12 cellular contexts compared by ENCODE assay signal in genomic region chr3:45948409-45948808, GRCh38. TPM values are rescaled to one million over a fixed set of nuclear protein-coding genes. Genes with fewer than 3 reads are reported as not detected.
DNase-seq lines count a peak whose midpoint lies in the region; ATAC-seq and TF ChIP-seq lines count a peak whose summit lies in the region.
"Had no signal": no experiment of that assay in that cellular context is flagged by ENCODE, and none has a peak within 500 bp of the region (broad histone marks: within the 10 kb centered on the region; RNA-seq: fewer than 3 reads in every experiment).

No MANE protein-coding gene starts in this region.

- H3K9me3 ChIP-seq in hepatocyte (ENCODE audit: low read depth): no peaks in the 10 kb centered on the region

- WGBS in hepatocyte (ENCODE audit: low lambda C conversion rate, missing lambda C conversion rate): 65% methylated on average over 6 of the region's 6 CpGs

- H3K36me3 ChIP-seq in hepatocyte (replicated peaks; ENCODE audit: insufficient read depth, low read depth): peaks cover 3% of the 10 kb centered on the region

- H4K20me1 ChIP-seq in hepatocyte (ENCODE audit: insufficient read depth, poor library complexity, severe bottlenecking): no peaks in the 10 kb centered on the region

- H3K27me3 ChIP-seq in hepatocyte: no peaks in the 10 kb centered on the region

- no peak for TF ChIP-seq CTCF in hepatocyte (IDR thresholded peaks at IDR 0.05; ENCODE audit: poor library complexity)

- H3K79me2 ChIP-seq in hepatocyte: no peaks in the 10 kb centered on the region

- ATAC-seq in HG02798 (IDR thresholded peaks at IDR 0.05; ENCODE audit: poor library complexity, unreplicated experiment) (no peak), GM18907 (IDR thresholded peaks at IDR 0.05; ENCODE audit: unreplicated experiment) (no peak)
- ATAC-seq: naive thymus-derived CD8-positive, alpha-beta T cell had no signal

- H3K27ac ChIP-seq in hepatocyte: peak overlapping the region; percentile 27

- DNase-seq in AG08396 (ENCODE audit: low spot score): peak; percentile 79
- peak; percentile 49 for DNase-seq in ELR (ENCODE audit: low read depth)
- no peak for DNase-seq in activated T-helper 1 cell treated with anti-CD3 and anti-CD28 coated beads, Interleukin-12 subunit alpha, Interleukin-12 subunit beta, Interleukin-2, Interleukin-4 antibody, amounts not matched to agents 30 ng/mL and 10 ng/mL and 1 ng/mL, durations not matched to agents 14 hours and 24 hours and 36 hours (ENCODE audit: low spot score)
- no peak for DNase-seq in hepatocyte (ENCODE audit: low spot score)
- no peak for DNase-seq in DMS53 treated with DMSO at 0.1 percent for 48 hours (lab: John Stamatoyannopoulos, UW; ENCODE audit: unreplicated experiment)
- DNase-seq in 8988T: no peak
- DNase-seq: activated gamma-delta T cell; retina; stimulated activated CD4-positive, alpha-beta T cell treated with anti-CD3 and anti-CD28 coated beads, Interleukin-2, amount 100 ng/mL, for 48 hours had no signal

- no peak overlapping the region for H2AFZ ChIP-seq in hepatocyte

- peak overlapping the region; percentile 31 for H3K4me3 Mint-ChIP-seq in activated T-helper 1 cell treated with anti-CD3 and anti-CD28 coated beads, Interleukin-12 subunit alpha, Interleukin-12 subunit beta, Interleukin-2, Interleukin-4 antibody, amounts not matched to agents 30 ng/mL and 10 ng/mL and 1 ng/mL, durations not matched to agents 14 hours and 24 hours and 36 hours

- no peaks in the 10 kb centered on the region for H3K9me3 Mint-ChIP-seq in activated T-helper 1 cell treated with anti-CD3 and anti-CD28 coated beads, Interleukin-12 subunit alpha, Interleukin-12 subunit beta, Interleukin-2, Interleukin-4 antibody, amounts not matched to agents 30 ng/mL and 10 ng/mL and 1 ng/mL, durations not matched to agents 14 hours and 24 hours and 36 hours
- H3K9me3 Mint-ChIP-seq: naive thymus-derived CD8-positive, alpha-beta T cell had no signal

- no peaks in the 10 kb centered on the region for H3K9me2 ChIP-seq in hepatocyte (replicated peaks; ENCODE audit: insufficient read depth)

- H3K27me3 Mint-ChIP-seq in activated T-helper 1 cell treated with anti-CD3 and anti-CD28 coated beads, Interleukin-12 subunit alpha, Interleukin-12 subunit beta, Interleukin-2, Interleukin-4 antibody, amounts not matched to agents 30 ng/mL and 10 ng/mL and 1 ng/mL, durations not matched to agents 14 hours and 24 hours and 36 hours (ENCODE audit: insufficient read depth): no peaks in the 10 kb centered on the region
- H3K27me3 Mint-ChIP-seq: naive thymus-derived CD8-positive, alpha-beta T cell had no signal

- no peak overlapping the region for H3K4me2 ChIP-seq in hepatocyte

- intact Hi-C loops in activated T-helper 1 cell treated with anti-CD3 and anti-CD28 coated beads, Interleukin-12 subunit alpha, Interleukin-12 subunit beta, Interleukin-2, Interleukin-4 antibody, amounts not matched to agents 30 ng/mL and 10 ng/mL and 1 ng/mL, durations not matched to agents 14 hours and 24 hours and 36 hours (cut with micrococcal nuclease): loop anchor here (1.0 kb wide), 1 partner anchor 45 kb away; no protein-coding TSS in a partner anchor

- no peak overlapping the region for H3K4me3 ChIP-seq in hepatocyte

- peaks cover 78% of the 10 kb centered on the region for H3K36me3 Mint-ChIP-seq in activated T-helper 1 cell treated with anti-CD3 and anti-CD28 coated beads, Interleukin-12 subunit alpha, Interleukin-12 subunit beta, Interleukin-2, Interleukin-4 antibody, amounts not matched to agents 30 ng/mL and 10 ng/mL and 1 ng/mL, durations not matched to agents 14 hours and 24 hours and 36 hours (ENCODE audit: low read depth)

- H3K4me1 ChIP-seq in hepatocyte (ENCODE audit: insufficient read depth): peaks cover 13% of the 10 kb centered on the region

- H3K27ac Mint-ChIP-seq in activated T-helper 1 cell treated with anti-CD3 and anti-CD28 coated beads, Interleukin-12 subunit alpha, Interleukin-12 subunit beta, Interleukin-2, Interleukin-4 antibody, amounts not matched to agents 30 ng/mL and 10 ng/mL and 1 ng/mL, durations not matched to agents 14 hours and 24 hours and 36 hours: peak overlapping the region; percentile 62

- H3K4me1 Mint-ChIP-seq in activated T-helper 1 cell treated with anti-CD3 and anti-CD28 coated beads, Interleukin-12 subunit alpha, Interleukin-12 subunit beta, Interleukin-2, Interleukin-4 antibody, amounts not matched to agents 30 ng/mL and 10 ng/mL and 1 ng/mL, durations not matched to agents 14 hours and 24 hours and 36 hours (ENCODE audit: low read depth): peaks cover 98% of the 10 kb centered on the region

RNA-seq across cellular contexts. Expression of gene CXCR6, which starts 5.1 kb away (rescaled TPM):
- total RNA-seq in activated T-helper 1 cell treated with anti-CD3 and anti-CD28 coated beads, Interleukin-12 subunit alpha, Interleukin-12 subunit beta, Interleukin-2, Interleukin-4 antibody, amounts not matched to agents 30 ng/mL and 10 ng/mL and 1 ng/mL, durations not matched to agents 14 hours and 24 hours and 36 hours: 27.2 and 27.9 TPM in 2 replicates
- total RNA-seq in hepatocyte: not detected in 2 replicates
- polyA plus RNA-seq in hepatocyte: 0.33 TPM in 1 of 2 replicates, not detected in the other

RNA-seq across cellular contexts. Expression of gene FYCO1, which starts 47.2 kb away (rescaled TPM):
- 16.1 and 16.3 TPM in 2 replicates for total RNA-seq in activated T-helper 1 cell treated with anti-CD3 and anti-CD28 coated beads, Interleukin-12 subunit alpha, Interleukin-12 subunit beta, Interleukin-2, Interleukin-4 antibody, amounts not matched to agents 30 ng/mL and 10 ng/mL and 1 ng/mL, durations not matched to agents 14 hours and 24 hours and 36 hours
- total RNA-seq in hepatocyte: 23.0 and 26.8 TPM in 2 replicates
- 7.5 and 9.0 TPM in 2 replicates for polyA plus RNA-seq in hepatocyte

Comparison
In these comparisons a context has a peak if more than half of its experiments do, and no peak if none do; other contexts are left out.
1. DNase-seq: peak in AG08396 (single experiment) and ELR (single experiment); none in activated T-helper 1 cell treated with anti-CD3 and anti-CD28 coated beads, Interleukin-12 subunit alpha, Interleukin-12 subunit beta, Interleukin-2, Interleukin-4 antibody, amounts not matched to agents 30 ng/mL and 10 ng/mL and 1 ng/mL, durations not matched to agents 14 hours and 24 hours and 36 hours (single experiment), hepatocyte (single experiment), DMS53 treated with DMSO at 0.1 percent for 48 hours (single experiment) and 8988T (single experiment).
2. RNA of gene CXCR6, which starts 5.1 kb away (total RNA-seq): 27.2 to 27.9 TPM in activated T-helper 1 cell treated with anti-CD3 and anti-CD28 coated beads, Interleukin-12 subunit alpha, Interleukin-12 subunit beta, Interleukin-2, Interleukin-4 antibody, amounts not matched to agents 30 ng/mL and 10 ng/mL and 1 ng/mL, durations not matched to agents 14 hours and 24 hours and 36 hours; not detected in hepatocyte; every median in the first group is over 10 times any median in the second.